ENCODE assay signal across 2 cellular contexts in the genomic region with DNA sequence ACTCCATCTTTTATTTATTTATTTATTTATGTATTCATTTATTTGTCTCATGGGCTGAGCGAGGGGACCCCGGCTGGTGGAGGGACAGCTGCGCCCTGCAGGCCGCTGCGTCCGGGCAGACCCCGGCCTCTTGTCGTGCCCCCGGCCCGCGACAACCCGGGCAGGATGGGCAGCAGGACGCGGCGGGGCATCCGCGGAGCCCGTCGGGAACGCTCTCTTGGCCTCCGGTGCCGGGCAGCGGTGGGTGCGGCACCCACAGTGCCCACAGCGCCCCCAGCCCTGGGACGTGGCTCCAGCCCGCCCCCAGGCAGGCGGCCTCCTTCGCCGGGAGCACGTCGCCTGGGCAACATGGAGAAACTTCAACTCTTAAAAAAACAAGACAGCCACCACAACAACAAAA. TPM values are rescaled to one million over a fixed set of nuclear protein-coding genes. Genes with fewer than 3 reads are reported as not detected.
"Had no signal": no experiment of that assay in that cellular context is flagged by ENCODE, and none has a peak within 500 bp of the region (broad histone marks: within the 10 kb centered on the region; RNA-seq: fewer than 3 reads in every experiment).

No MANE protein-coding gene starts in this region.

RNA-seq across cellular contexts. Expression of a gene that starts 8.5 kb away (rescaled TPM):
- polyA plus RNA-seq: adipose tissue, esophagus had no signal
